In the genomic region with DNA sequence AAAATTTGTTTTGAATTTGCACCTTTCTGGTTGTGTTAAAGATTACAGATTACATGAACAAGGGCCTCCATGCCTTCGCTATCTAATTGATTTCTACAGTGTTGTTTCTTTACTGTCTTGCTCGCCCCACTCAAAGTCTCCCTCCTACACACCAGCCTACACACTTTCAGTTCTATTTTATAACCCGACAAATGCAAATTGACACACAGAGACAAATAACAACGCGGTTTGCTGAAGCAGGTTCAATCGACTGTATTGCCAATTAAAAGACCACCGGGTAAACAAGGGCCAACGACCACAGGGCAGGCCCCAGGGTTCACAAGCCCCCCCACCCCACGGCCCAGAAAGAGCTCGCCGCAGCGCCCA, we compare ENCODE assay signal across 1 cellular context.
A peak's percentile ranks its signal among the peaks of the same experiment; 100 is the strongest.
TF ChIP-seq lines count a peak whose summit lies in the region.

No MANE protein-coding gene starts in this region.

TF ChIP-seq in K562, 482 proteins besides CTCF, POLR2A, EP300 and RAD21 (continued from another document):
- TF ChIP-seq RBBP5 (IDR thresholded peaks at IDR 0.05; ENCODE audit: borderline replicate concordance, insufficient read depth, low read length, poor library complexity, severe bottlenecking) (no peak), ATF7 (IDR thresholded peaks at IDR 0.05) (no peak), ZNF655 (CRISPR knock-in tag; IDR thresholded peaks at IDR 0.05) (no peak), ZNF146 (CRISPR knock-in tag; IDR thresholded peaks at IDR 0.05; ENCODE audit: unreplicated experiment) (peak; percentile 4), PHF21A (IDR thresholded peaks at IDR 0.05; ENCODE audit: borderline replicate concordance, low read depth) (no peak), POLR2G (IDR thresholded peaks at IDR 0.05; ENCODE audit: low read depth, low read length) (no peak), CEBPZ (IDR thresholded peaks at IDR 0.05; ENCODE audit: borderline replicate concordance, low read depth, low read length) (no peak), SRF (CRISPR knock-in tag; IDR thresholded peaks at IDR 0.05) (no peak), HDGF (IDR thresholded peaks at IDR 0.05) (0 out of 2 replicates have a peak, but pooled peaks have one; percentile 86), ZNF740 (CRISPR knock-in tag; IDR thresholded peaks at IDR 0.05) (no peak; the same call in 1 of the 2 replicates), ZNF740 (tag; IDR thresholded peaks at IDR 0.05) (0 out of 4 replicates have a peak, but pooled peaks of 1 of the 2 experiments have one; percentile 43), ZNF644 (tag; IDR thresholded peaks at IDR 0.05; ENCODE audit: low read depth) (no peak), LCOR (CRISPR knock-in tag; IDR thresholded peaks at IDR 0.05) (peak; percentile 12; the same call in 1 of the 2 replicates), JUND (IDR thresholded peaks at IDR 0.05; ENCODE audit: borderline replicate concordance, low read depth, low read length) (no peak), JUND (tag; IDR thresholded peaks at IDR 0.05; ENCODE audit: borderline replicate concordance, low read depth, low read length) (0 out of 3 replicates have a peak, but pooled peaks have one; percentile 6), RBM17 (IDR thresholded peaks at IDR 0.05; ENCODE audit: borderline replicate concordance, low read depth, low read length) (no peak), MXI1 (IDR thresholded peaks at IDR 0.05; ENCODE audit: low read depth, low read length) (0 out of 2 replicates have a peak, but pooled peaks have one; percentile 29)
- TF ChIP-seq, protein P1, sequence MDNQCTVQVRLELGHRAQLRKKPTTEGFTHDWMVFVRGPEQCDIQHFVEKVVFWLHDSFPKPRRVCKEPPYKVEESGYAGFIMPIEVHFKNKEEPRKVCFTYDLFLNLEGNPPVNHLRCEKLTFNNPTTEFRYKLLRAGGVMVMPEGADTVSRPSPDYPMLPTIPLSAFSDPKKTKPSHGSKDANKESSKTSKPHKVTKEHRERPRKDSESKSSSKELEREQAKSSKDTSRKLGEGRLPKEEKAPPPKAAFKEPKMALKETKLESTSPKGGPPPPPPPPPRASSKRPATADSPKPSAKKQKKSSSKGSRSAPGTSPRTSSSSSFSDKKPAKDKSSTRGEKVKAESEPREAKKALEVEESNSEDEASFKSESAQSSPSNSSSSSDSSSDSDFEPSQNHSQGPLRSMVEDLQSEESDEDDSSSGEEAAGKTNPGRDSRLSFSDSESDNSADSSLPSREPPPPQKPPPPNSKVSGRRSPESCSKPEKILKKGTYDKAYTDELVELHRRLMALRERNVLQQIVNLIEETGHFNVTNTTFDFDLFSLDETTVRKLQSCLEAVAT (IDR thresholded peaks at IDR 0.05) = 0 out of 4 replicates have a peak, but pooled peaks have one; percentile 41 to 57
- TF ChIP-seq, protein P2, sequence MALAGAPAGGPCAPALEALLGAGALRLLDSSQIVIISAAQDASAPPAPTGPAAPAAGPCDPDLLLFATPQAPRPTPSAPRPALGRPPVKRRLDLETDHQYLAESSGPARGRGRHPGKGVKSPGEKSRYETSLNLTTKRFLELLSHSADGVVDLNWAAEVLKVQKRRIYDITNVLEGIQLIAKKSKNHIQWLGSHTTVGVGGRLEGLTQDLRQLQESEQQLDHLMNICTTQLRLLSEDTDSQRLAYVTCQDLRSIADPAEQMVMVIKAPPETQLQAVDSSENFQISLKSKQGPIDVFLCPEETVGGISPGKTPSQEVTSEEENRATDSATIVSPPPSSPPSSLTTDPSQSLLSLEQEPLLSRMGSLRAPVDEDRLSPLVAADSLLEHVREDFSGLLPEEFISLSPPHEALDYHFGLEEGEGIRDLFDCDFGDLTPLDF (CRISPR knock-in tag; IDR thresholded peaks at IDR 0.05) = no peak
